ENCODE assay signal across 18 cellular contexts in genomic region chr20:16393836-16394235, GRCh38.
"Had no signal": no experiment of that assay in that cellular context is flagged by ENCODE, and none has a peak within 500 bp of the region (broad histone marks: within the 10 kb centered on the region; RNA-seq: fewer than 3 reads in every experiment).

No MANE protein-coding gene starts in this region.

- H3K4me1 ChIP-seq: parathyroid adenoma, prostate gland had no signal

- DNase-seq: cerebellar nuclear complex; dermis blood vessel endothelial cell; erythroblast; foreskin melanocyte; heart left ventricle; hippocampal formation; left ventricle myocardium superior; mesendoderm; naive B cell; occipital lobe; retina; stimulated activated naive CD4-positive, alpha-beta T cell treated with Interleukin-2 at 50 U/mL for 16 hours; trophoblast cell had no signal

- H3K27ac ChIP-seq: heart left ventricle, parathyroid adenoma, prostate gland had no signal

- H3K4me3 Mint-ChIP-seq: naive B cell, nephron had no signal

- H3K9me3 Mint-ChIP-seq: naive B cell had no signal

- H2AFZ ChIP-seq: parathyroid adenoma had no signal

- H3K4me3 ChIP-seq: heart left ventricle, lung, prostate gland had no signal

- H3K36me3 ChIP-seq: prostate gland had no signal

- H3K9me3 ChIP-seq: heart left ventricle, prostate gland had no signal

- H3K9ac ChIP-seq: parathyroid adenoma had no signal

- H3K27me3 Mint-ChIP-seq: naive B cell had no signal

- H3K27me3 ChIP-seq: heart left ventricle had no signal

- ATAC-seq: heart left ventricle, left ventricle myocardium superior, sciatic nerve had no signal
